6 cellular contexts compared by ENCODE assay signal in genomic region chr17:30575648-30576325, GRCh38.
DNase-seq lines count a peak whose midpoint lies in the region; ATAC-seq and TF ChIP-seq lines count a peak whose summit lies in the region.
"Not testable (repeated sequence)": the region's sequence is repeated elsewhere in the genome, so short reads cannot be mapped to it uniquely, and the experiment has no call there.

No MANE protein-coding gene starts in this region.

- not testable (repeated sequence) for H3K4ac ChIP-seq in H9 (ENCODE audit: low read depth, low read length)

- TF ChIP-seq CTCF in CD4-positive, alpha-beta T cell (IDR thresholded peaks at IDR 0.05); H9 (conservative IDR thresholded peaks at IDR 0.05); endodermal cell (conservative IDR thresholded peaks at IDR 0.05); testis (IDR thresholded peaks at IDR 0.05): not testable (repeated sequence)

- not testable (repeated sequence) for H2AFZ ChIP-seq in H9 (ENCODE audit: low read length)

- H3K27me3 Mint-ChIP-seq in CD4-positive, alpha-beta T cell; H9 (ENCODE audit: low read depth); activated CD4-positive, alpha-beta T cell treated with anti-CD3 and anti-CD28 coated beads, Interleukin-2, amount 10 ng/mL, durations not matched to agents 7 days and 5 days; endodermal cell (ENCODE audit: insufficient read depth): not testable (repeated sequence)

- H2BK20ac ChIP-seq in H9 (ENCODE audit: low read depth, low read length, poor library complexity, severe bottlenecking), result not testable (repeated sequence)

- not testable (repeated sequence) for DNase-seq in CD4-positive, alpha-beta T cell; activated CD4-positive, alpha-beta T cell treated with anti-CD3 and anti-CD28 coated beads, Interleukin-2, amount 10 ng/mL, durations not matched to agents 7 days and 5 days
- DNase-seq in H9 (peak; percentile 24), endodermal cell (peak; percentile 38), left lobe of liver (ENCODE audit: low spot score) (peak; percentile 24), testis (peak; percentile 14)

- H3K14ac ChIP-seq in H9 (ENCODE audit: insufficient read depth, low read length), result not testable (repeated sequence)

- WGBS in H9 (ENCODE audit: extremely low coverage, insufficient read length, low lambda C conversion rate), result no CpG with 5 or more reads among the region's 17 CpGs
- WGBS in endodermal cell (ENCODE audit: insufficient coverage in 1 of 2, insufficient read length in 1 of 2), 2 experiments, result 94 to 98% methylated on average over 7 to 17 of the region's 17 CpGs
- WGBS in testis, 2 donors, result 69 to 79% methylated on average over 17 of the region's 17 CpGs

- intact Hi-C loops in CD4-positive, alpha-beta T cell (cut with DNase I, micrococcal nuclease); testis (cut with DNase I; ENCODE audit: low total_unique reads): not testable (repeated sequence)

- H3K27ac Mint-ChIP-seq in CD4-positive, alpha-beta T cell, result peak overlapping the region; percentile 81
- H3K27ac Mint-ChIP-seq in H9, endodermal cell: not testable (repeated sequence)
- peak overlapping the region; percentile 66 for H3K27ac Mint-ChIP-seq in activated CD4-positive, alpha-beta T cell treated with anti-CD3 and anti-CD28 coated beads, Interleukin-2, amount 10 ng/mL, durations not matched to agents 7 days and 5 days

- H2BK12ac ChIP-seq in H9 (ENCODE audit: insufficient read length, low read depth, low read length), result not testable (repeated sequence)

- H4K20me1 ChIP-seq in H9 (ENCODE audit: control insufficient read depth, insufficient read depth, insufficient read length), result not testable (repeated sequence)

- H3K23ac ChIP-seq in H9 (ENCODE audit: insufficient read length, low read depth, low read length), result not testable (repeated sequence)

- H4K91ac ChIP-seq in H9 (ENCODE audit: insufficient read length, low read depth, low read length), result not testable (repeated sequence)

- H3T11ph ChIP-seq in H9 (ENCODE audit: low read length), result not testable (repeated sequence)

- not testable (repeated sequence) for H2BK15ac ChIP-seq in H9 (ENCODE audit: low read depth, low read length)

- not testable (repeated sequence) for ATAC-seq in CD4-positive, alpha-beta T cell (ENCODE audit: poor library complexity); left lobe of liver

- not testable (repeated sequence) for H3K4me1 Mint-ChIP-seq in CD4-positive, alpha-beta T cell (ENCODE audit: low read depth); activated CD4-positive, alpha-beta T cell treated with anti-CD3 and anti-CD28 coated beads, Interleukin-2, amount 10 ng/mL, durations not matched to agents 7 days and 5 days; endodermal cell
- H3K4me1 Mint-ChIP-seq in H9, result peaks cover 16 to 23% of the 10 kb centered on the region in 2 experiments

- not testable (repeated sequence) for H3K27me3 ChIP-seq in CD4-positive, alpha-beta T cell (ENCODE audit: control insufficient read depth, insufficient read depth, low read length); H9 (ENCODE audit: insufficient read depth, low read length); endodermal cell (ENCODE audit: control insufficient read depth, insufficient read depth, low read length, poor library complexity, severe bottlenecking); testis

- H3K36me3 Mint-ChIP-seq in CD4-positive, alpha-beta T cell (ENCODE audit: low read depth); H9 (ENCODE audit: insufficient read depth in 1 of 3, low read depth in 3 of 3); activated CD4-positive, alpha-beta T cell treated with anti-CD3 and anti-CD28 coated beads, Interleukin-2, amount 10 ng/mL, durations not matched to agents 7 days and 5 days (ENCODE audit: low read depth); endodermal cell (ENCODE audit: low read depth): not testable (repeated sequence)

- not testable (repeated sequence) for H4K8ac ChIP-seq in H9 (replicated peaks; ENCODE audit: insufficient read length, low read depth, low read length)

- not testable (repeated sequence) for H3K36me3 ChIP-seq in endodermal cell (ENCODE audit: control insufficient read depth, insufficient read depth, low read length); testis (ENCODE audit: low read depth, missing control alignments)

- not testable (repeated sequence) for H4K5ac ChIP-seq in H9 (ENCODE audit: insufficient read length, low read depth, low read length)

- CTCF ChIA-PET in CD4-positive, alpha-beta T cell (lab: Charles Lee); activated CD4-positive, alpha-beta T cell treated with anti-CD3 and anti-CD28 coated beads, Interleukin-2, amount 10 ng/mL, durations not matched to agents 7 days and 5 days (lab: Charles Lee): not testable (repeated sequence)

- not testable (repeated sequence) for H3K18ac ChIP-seq in H9 (ENCODE audit: insufficient read length, low read depth, low read length)

- H3K79me1 ChIP-seq in H9 (ENCODE audit: insufficient read depth, low read depth, low read length, poor library complexity, severe bottlenecking), result not testable (repeated sequence)

- peak overlapping the region; percentile 90 for H3K4me3 Mint-ChIP-seq in CD4-positive, alpha-beta T cell
- H3K4me3 Mint-ChIP-seq in H9, endodermal cell: not testable (repeated sequence)
- peak overlapping the region; percentile 39 for H3K4me3 Mint-ChIP-seq in activated CD4-positive, alpha-beta T cell treated with anti-CD3 and anti-CD28 coated beads, Interleukin-2, amount 10 ng/mL, durations not matched to agents 7 days and 5 days

- not testable (repeated sequence) for H3K4me3 ChIP-seq in endodermal cell (ENCODE audit: low read length); testis

- TF ChIP-seq POLR2A in testis (IDR thresholded peaks at IDR 0.05), result not testable (repeated sequence)

- H2BK5ac ChIP-seq in H9 (ENCODE audit: insufficient read length, low read length), result not testable (repeated sequence)

- H3K56ac ChIP-seq in H9 (ENCODE audit: insufficient read length, low read depth, low read length), result not testable (repeated sequence)

- H3K9me3 ChIP-seq in CD4-positive, alpha-beta T cell (ENCODE audit: control insufficient read depth, low read length); H9 (ENCODE audit: control insufficient read depth, low read depth, low read length); endodermal cell (ENCODE audit: control insufficient read depth, low read length); testis: not testable (repeated sequence)

- H3K79me2 ChIP-seq in H9 (ENCODE audit: insufficient read depth, low read length), result not testable (repeated sequence)

- H3K27ac ChIP-seq in CD4-positive, alpha-beta T cell (ENCODE audit: low read depth, low read length); H9 (ENCODE audit: insufficient read length, low read depth, low read length); endodermal cell (ENCODE audit: low read depth, low read length); testis: not testable (repeated sequence)

- H3K9me3 Mint-ChIP-seq in CD4-positive, alpha-beta T cell; H9; activated CD4-positive, alpha-beta T cell treated with anti-CD3 and anti-CD28 coated beads, Interleukin-2, amount 10 ng/mL, durations not matched to agents 7 days and 5 days; endodermal cell: not testable (repeated sequence)

- not testable (repeated sequence) for H2BK120ac ChIP-seq in H9 (ENCODE audit: low read depth, low read length, poor library complexity, severe bottlenecking)

- POLR2A ChIA-PET in CD4-positive, alpha-beta T cell (lab: Charles Lee); activated CD4-positive, alpha-beta T cell treated with anti-CD3 and anti-CD28 coated beads, Interleukin-2, amount 10 ng/mL, durations not matched to agents 7 days and 5 days (lab: Charles Lee): not testable (repeated sequence)

- H2AK5ac ChIP-seq in H9 (ENCODE audit: insufficient read length, low read length), result not testable (repeated sequence)

- not testable (repeated sequence) for H3K23me2 ChIP-seq in H9 (ENCODE audit: insufficient read length, low read depth, low read length, poor library complexity, severe bottlenecking)

- not testable (repeated sequence) for H3K4me1 ChIP-seq in H9 (ENCODE audit: insufficient read depth, low read length); endodermal cell (ENCODE audit: control insufficient read depth, insufficient read depth, low read length); testis

- not testable (repeated sequence) for H3K9ac ChIP-seq in H9 (ENCODE audit: extremely low read depth, insufficient read length, low read length); endodermal cell (ENCODE audit: extremely low read depth, low read length, poor library complexity, severe bottlenecking)

- not testable (repeated sequence) for H3K4me2 ChIP-seq in H9 (ENCODE audit: insufficient read depth, insufficient read length, low read length)
